10 cellular contexts compared by ENCODE assay signal in the genomic region with DNA sequence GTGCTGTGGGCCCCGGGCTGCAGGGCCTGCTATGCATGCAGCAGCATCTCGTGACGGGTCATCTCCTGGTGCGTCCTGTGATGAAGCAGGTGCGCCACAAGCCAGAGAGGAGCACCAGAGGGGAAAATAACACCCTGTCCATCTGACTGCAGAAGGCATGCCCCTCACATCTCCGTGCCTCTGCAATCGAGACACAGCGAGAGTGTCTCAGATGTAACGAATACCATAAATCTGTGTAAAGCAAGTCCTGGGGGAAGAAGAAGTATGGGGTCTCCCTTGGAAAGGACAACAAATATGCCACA.
DNase-seq lines count a peak whose midpoint lies in the region; ATAC-seq and TF ChIP-seq lines count a peak whose summit lies in the region.
"Had no signal": no experiment of that assay in that cellular context is flagged by ENCODE, and none has a peak within 500 bp of the region (broad histone marks: within the 10 kb centered on the region; RNA-seq: fewer than 3 reads in every experiment).

No MANE protein-coding gene starts in this region.

- peak overlapping the region; percentile 76 for H2AFZ ChIP-seq in SU-DHL-6 (ENCODE audit: low read depth, low read length, severe bottlenecking)
- H2AFZ ChIP-seq: GM23338 had no signal

- no peaks in the 10 kb centered on the region for H3K27me3 ChIP-seq in SU-DHL-6 (ENCODE audit: low read length)
- H3K27me3 ChIP-seq in esophagus squamous epithelium = no peaks in the 10 kb centered on the region
- no peaks in the 10 kb centered on the region for H3K27me3 ChIP-seq in stomach

- H3K36me3 ChIP-seq in SU-DHL-6 (ENCODE audit: low read length) (no peaks in the 10 kb centered on the region), esophagus squamous epithelium (no peaks in the 10 kb centered on the region), stomach (no peaks in the 10 kb centered on the region)

- DNase-seq in activated T-cell treated with anti-CD3 and anti-CD28 coated beads, Interleukin-2, amount 50 U/mL, for 24 hours = no peak
- DNase-seq in activated T-cell treated with anti-CD3 and anti-CD28 coated beads, Interleukin-2, amount 50 U/mL, for 48 hours = no peak
- DNase-seq in esophagus squamous epithelium (lab: John Stamatoyannopoulos, UW) = no peak
- DNase-seq in stomach = no peak

- no peaks in the 10 kb centered on the region for H3K27me3 Mint-ChIP-seq in activated T-cell treated with anti-CD3 and anti-CD28 coated beads, Interleukin-2, amount 50 U/mL, for 24 hours

- peaks cover 15% of the 10 kb centered on the region for H3K9me3 Mint-ChIP-seq in activated T-cell treated with anti-CD3 and anti-CD28 coated beads, Interleukin-2, amount 50 U/mL, for 24 hours

- peak overlapping the region; percentile 34; the same call in 1 of the 2 replicates for H3K9ac ChIP-seq in SU-DHL-6 (ENCODE audit: low read length)

- peak overlapping the region; percentile 60 for H3K4me2 ChIP-seq in SU-DHL-6 (ENCODE audit: low read depth, low read length, poor library complexity, severe bottlenecking)
- H3K4me2 ChIP-seq: GM23338 had no signal

- H3K4me3 ChIP-seq in SU-DHL-6 (ENCODE audit: insufficient read depth, low read length, poor library complexity, severe bottlenecking) = no peak overlapping the region
- peak overlapping the region in 3 of 4 donors; percentile 14 to 49 (median 17) for H3K4me3 ChIP-seq in esophagus squamous epithelium
- H3K4me3 ChIP-seq in stomach = peak overlapping the region in 2 of 4 donors; percentile 13 to 19
- H3K4me3 ChIP-seq: GM23338, lung had no signal

- H3K27ac ChIP-seq in SU-DHL-6 (ENCODE audit: low read depth, low read length) (0 out of 2 replicates have a peak overlapping the region, but pooled peaks have one; percentile 46), esophagus squamous epithelium (peak overlapping the region; percentile 56 to 85 (median 74)), stomach (peak overlapping the region; percentile 33 to 83 (median 64))

- no peaks in the 10 kb centered on the region for H3K79me2 ChIP-seq in SU-DHL-6 (ENCODE audit: insufficient read depth, low read length)

- no peak for ATAC-seq in HG03565 (IDR thresholded peaks at IDR 0.05; ENCODE audit: unreplicated experiment)
- no peak for ATAC-seq in GM18868 (IDR thresholded peaks at IDR 0.05; ENCODE audit: unreplicated experiment)
- ATAC-seq in GM21423 (IDR thresholded peaks at IDR 0.05; ENCODE audit: unreplicated experiment) = no peak
- ATAC-seq: GM23338 had no signal

- H3K4me3 Mint-ChIP-seq in activated T-cell treated with anti-CD3 and anti-CD28 coated beads, Interleukin-2, amount 50 U/mL, for 24 hours = peak overlapping the region; percentile 75
- H3K4me3 Mint-ChIP-seq: GM23338 had no signal

- no peaks in the 10 kb centered on the region for H4K20me1 ChIP-seq in SU-DHL-6 (ENCODE audit: low read depth, low read length)

- no peaks in the 10 kb centered on the region for H3K9me3 ChIP-seq in SU-DHL-6 (ENCODE audit: insufficient read depth, low read length)
- no peaks in the 10 kb centered on the region for H3K9me3 ChIP-seq in esophagus squamous epithelium
- H3K9me3 ChIP-seq in stomach = peaks cover 0 to 9% (median 2%) of the 10 kb centered on the region in 4 donors

- TF ChIP-seq EP300 in stomach (IDR thresholded peaks at IDR 0.05) = no peak

- H3F3A ChIP-seq in SU-DHL-6 (ENCODE audit: insufficient read depth) = no peaks in the 10 kb centered on the region

- TF ChIP-seq POLR2A in esophagus squamous epithelium (IDR thresholded peaks at IDR 0.05) (no peak), stomach (IDR thresholded peaks at IDR 0.05) (no peak)

- 65 to 93% methylated on average over 4 to 5 of the region's 9 CpGs for WGBS in esophagus squamous epithelium, 2 donors
- WGBS in stomach, 5 donors = 69 to 87% (median 83%) methylated on average over 7 to 9 of the region's 9 CpGs

- H3K27ac Mint-ChIP-seq in activated T-cell treated with anti-CD3 and anti-CD28 coated beads, Interleukin-2, amount 50 U/mL, for 24 hours = peak overlapping the region; percentile 97
- H3K27ac Mint-ChIP-seq: GM23338 had no signal

- TF ChIP-seq CTCF in SU-DHL-6 (IDR thresholded peaks at IDR 0.05; ENCODE audit: insufficient read depth, low read length, poor library complexity, severe bottlenecking) (no peak), esophagus squamous epithelium (IDR thresholded peaks at IDR 0.05) (no peak), stomach (IDR thresholded peaks at IDR 0.05) (no peak)

- H3K4me1 ChIP-seq in esophagus squamous epithelium (peaks cover 7 to 38% (median 10%) of the 10 kb centered on the region in 3 donors), stomach (peaks cover 0 to 20% (median 10%) of the 10 kb centered on the region in 4 donors)

- peaks cover 9% of the 10 kb centered on the region for H3K36me3 Mint-ChIP-seq in activated T-cell treated with anti-CD3 and anti-CD28 coated beads, Interleukin-2, amount 50 U/mL, for 24 hours (ENCODE audit: low read depth)

- intact Hi-C loops in esophagus squamous epithelium (cut with DNase I) (no loop called here), stomach (cut with DNase I; ENCODE audit: low total_unique reads) (no loop called here)

- peaks cover 43% of the 10 kb centered on the region for H3K4me1 Mint-ChIP-seq in activated T-cell treated with anti-CD3 and anti-CD28 coated beads, Interleukin-2, amount 50 U/mL, for 24 hours (ENCODE audit: low read depth)

- no peaks in the 10 kb centered on the region for H3K9me2 ChIP-seq in SU-DHL-6 (replicated peaks; ENCODE audit: insufficient read depth, low read length)
